16 cellular contexts compared by ENCODE assay signal in the genomic region with DNA sequence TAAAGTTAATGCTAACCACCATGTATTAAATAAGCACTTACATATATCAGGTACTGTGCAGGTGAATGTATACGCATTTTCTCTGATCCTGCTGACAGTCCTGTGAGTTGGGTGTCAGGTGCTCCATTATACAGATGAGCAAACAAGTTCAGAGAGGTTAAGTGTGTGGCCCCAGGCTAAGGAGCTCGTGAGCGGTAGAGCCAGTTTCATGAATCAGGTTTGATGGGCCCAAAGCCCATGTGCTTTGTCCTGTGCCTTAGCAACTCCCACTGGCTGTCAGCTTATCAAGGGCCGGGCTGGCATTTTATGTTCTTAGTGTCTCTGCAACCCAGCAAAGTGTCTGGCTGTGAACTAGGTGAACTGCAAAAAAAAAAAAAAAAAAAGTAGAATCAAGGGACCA.
DNase-seq lines count a peak whose midpoint lies in the region; ATAC-seq and TF ChIP-seq lines count a peak whose summit lies in the region.
"Had no signal": no experiment of that assay in that cellular context is flagged by ENCODE, and none has a peak within 500 bp of the region (broad histone marks: within the 10 kb centered on the region; RNA-seq: fewer than 3 reads in every experiment).

No MANE protein-coding gene starts in this region.

- no peak overlapping the region for H3K18ac ChIP-seq in mesenchymal stem cell (ENCODE audit: low read depth in 1 of 2, low read length in 2 of 2)

- TF ChIP-seq CTCF in LNCaP clone FGC (IDR thresholded peaks at IDR 0.05; ENCODE audit: control insufficient read depth, extremely low read depth, insufficient read depth) (no peak), epithelial cell of esophagus (IDR thresholded peaks at IDR 0.05; ENCODE audit: insufficient read depth, low read depth, low read length, missing control alignments) (no peak)

- H2BK15ac ChIP-seq in mesenchymal stem cell (ENCODE audit: low read depth, poor library complexity, severe bottlenecking): no peak overlapping the region

- no peak overlapping the region for H3K27ac ChIP-seq in mesenchymal stem cell (ENCODE audit: low read length, poor library complexity, severe bottlenecking)
- H3K27ac ChIP-seq: A549 had no signal

- no peak overlapping the region for H3K4me2 ChIP-seq in mesenchymal stem cell (ENCODE audit: low read length, poor library complexity, severe bottlenecking)
- H3K4me2 ChIP-seq: A549 had no signal

- H3K14ac ChIP-seq in mesenchymal stem cell (ENCODE audit: low read length in 2 of 2): no peak overlapping the region

- H3K4me1 ChIP-seq in mesenchymal stem cell (ENCODE audit: control insufficient read depth, insufficient read depth, low read depth, low read length): no peaks in the 10 kb centered on the region

- ATAC-seq in GM21526 (IDR thresholded peaks at IDR 0.05; ENCODE audit: low FRiP score, unreplicated experiment): no peak
- ATAC-seq in GM21529 (IDR thresholded peaks at IDR 0.05; ENCODE audit: unreplicated experiment): no peak
- ATAC-seq: A549; CD8-positive, alpha-beta T cell had no signal

- H3K79me1 ChIP-seq in mesenchymal stem cell (replicated peaks; ENCODE audit: low read length, poor library complexity, severe bottlenecking): no peaks in the 10 kb centered on the region

- peak; percentile 87 for DNase-seq in LNCaP clone FGC (ENCODE audit: low read depth)
- DNase-seq in NCI-H2029 treated with DMSO at 0.1 percent for 48 hours (lab: John Stamatoyannopoulos, UW): peak; percentile 4
- peak; percentile 60 for DNase-seq in epithelial cell of esophagus (ENCODE audit: low read depth)
- no peak for DNase-seq in mesenchymal stem cell
- DNase-seq in mesenteric fat pad (ENCODE audit: low spot score): no peak
- DNase-seq: CD8-positive, alpha-beta T cell; COR-L47; DMS153; DMS79 treated with DMSO at 0.1 percent for 48 hours; EL; GDM1; H7; IMR-90 had no signal

- 92% methylated on average over 4 of the region's 4 CpGs for WGBS in mesenchymal stem cell

- no peaks in the 10 kb centered on the region for H3K36me3 ChIP-seq in mesenchymal stem cell (ENCODE audit: control insufficient read depth in 1 of 2, insufficient read depth in 2 of 2, low read depth in 1 of 2, low read length in 2 of 2)

- H4K8ac ChIP-seq in mesenchymal stem cell (ENCODE audit: low read length): no peak overlapping the region

- H3K9me3 ChIP-seq in mesenchymal stem cell (ENCODE audit: control insufficient read depth, low read length): no peaks in the 10 kb centered on the region
- H3K9me3 ChIP-seq: A549 had no signal

- H2AK5ac ChIP-seq in mesenchymal stem cell (ENCODE audit: low read length, severe bottlenecking): no peak overlapping the region

- H2BK12ac ChIP-seq in mesenchymal stem cell (ENCODE audit: low read length in 2 of 2): no peak overlapping the region

- no peak overlapping the region for H2BK120ac ChIP-seq in mesenchymal stem cell (ENCODE audit: low read depth, low read length)

- no peak overlapping the region for H2AFZ ChIP-seq in mesenchymal stem cell (ENCODE audit: low read depth, low read length)

- H3K4ac ChIP-seq in mesenchymal stem cell (ENCODE audit: low read depth in 1 of 2, low read length in 2 of 2): no peak overlapping the region

- H2BK5ac ChIP-seq in mesenchymal stem cell (ENCODE audit: low read depth, low read length, poor library complexity, severe bottlenecking): no peak overlapping the region

- H4K91ac ChIP-seq in mesenchymal stem cell (ENCODE audit: low read length): peak overlapping the region; percentile 12

- H3K27me3 ChIP-seq in mesenchymal stem cell (ENCODE audit: control insufficient read depth in 1 of 2, insufficient read depth in 1 of 2, low read length in 2 of 2): peaks cover 0 to 4% of the 10 kb centered on the region in 2 experiments

- H3K9ac ChIP-seq in mesenchymal stem cell (ENCODE audit: low read length): no peak overlapping the region

- no peak overlapping the region for H3K4me3 ChIP-seq in LNCaP clone FGC (ENCODE audit: low read depth, low read length)
- no peak overlapping the region for H3K4me3 ChIP-seq in epithelial cell of esophagus (ENCODE audit: low read length)
- no peak overlapping the region for H3K4me3 ChIP-seq in mesenchymal stem cell (ENCODE audit: insufficient read depth in 1 of 2, low read depth in 1 of 2, low read length in 2 of 2)
- H3K4me3 ChIP-seq: A549 had no signal

- no peak overlapping the region for H3K23ac ChIP-seq in mesenchymal stem cell (ENCODE audit: low read length in 2 of 2)

Comparison
In these comparisons a context has a peak if more than half of its experiments do, and no peak if none do; other contexts are left out.
1. DNase-seq: peak in LNCaP clone FGC (single experiment), NCI-H2029 treated with DMSO at 0.1 percent for 48 hours (single experiment) and epithelial cell of esophagus (single experiment); none in mesenchymal stem cell (single experiment) and mesenteric fat pad (single experiment).